15 cellular contexts compared by ENCODE assay signal in the genomic region with DNA sequence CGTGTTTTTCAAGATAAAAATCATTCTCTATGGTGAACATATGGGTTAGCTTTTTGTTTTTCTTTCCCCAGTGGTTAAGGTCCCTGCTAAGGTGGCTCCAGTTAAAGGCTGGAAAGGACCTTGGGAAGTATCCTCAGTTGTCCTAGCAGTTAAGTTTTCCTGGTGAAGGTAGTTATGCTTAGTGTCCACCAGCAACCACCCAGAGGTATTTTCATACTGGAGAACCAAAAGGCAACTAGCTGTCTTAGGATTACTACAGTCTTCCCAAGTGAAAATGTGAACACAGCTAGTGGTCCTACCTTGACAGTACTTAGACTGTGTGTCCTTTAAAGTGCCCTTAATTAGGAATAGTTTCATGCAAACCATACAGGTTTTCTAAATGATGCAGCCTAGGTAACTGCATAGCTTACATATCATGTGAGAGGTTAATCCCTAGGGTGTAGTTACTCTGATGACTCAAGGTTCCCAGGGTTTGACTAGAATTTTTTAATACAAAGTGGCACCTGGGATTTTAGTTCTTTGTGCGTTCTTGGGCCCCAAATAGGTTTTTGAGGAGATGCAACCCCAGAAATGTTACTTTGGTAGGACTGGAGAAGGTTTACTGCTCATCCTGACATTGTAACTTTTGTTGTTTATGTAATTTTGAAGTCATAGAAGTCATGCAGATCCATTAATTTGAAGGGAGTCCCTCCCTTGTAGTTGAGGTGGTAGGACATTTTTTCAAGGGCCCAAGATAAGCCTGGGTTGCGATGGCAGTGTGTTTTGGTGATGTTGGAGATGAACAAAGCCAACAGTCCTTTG. TPM values are rescaled to one million over a fixed set of nuclear protein-coding genes. Genes with fewer than 3 reads are reported as not detected.
DNase-seq lines count a peak whose midpoint lies in the region; ATAC-seq, FAIRE-seq and TF ChIP-seq lines count a peak whose summit lies in the region.
"Had no signal": no experiment of that assay in that cellular context is flagged by ENCODE, and none has a peak within 500 bp of the region (broad histone marks: within the 10 kb centered on the region; RNA-seq: fewer than 3 reads in every experiment).

No MANE protein-coding gene starts in this region.

- no peaks in the 10 kb centered on the region for H4K20me1 ChIP-seq in fibroblast of lung (ENCODE audit: control insufficient read depth, extremely low read depth, insufficient read depth, low read length)

- H3K4me2 ChIP-seq in fibroblast of lung (ENCODE audit: extremely low read depth, insufficient read depth, low read length), result peak overlapping the region; percentile 21

- no peak overlapping the region for H3K4me3 ChIP-seq in fibroblast of lung (replicated peaks in 1 of 4; ENCODE audit: control extremely low read depth in 1 of 4, insufficient read depth in 1 of 4, low read depth in 3 of 4, low read length in 4 of 4)
- H3K4me3 ChIP-seq: lung, tibial nerve had no signal

- no peaks in the 10 kb centered on the region for H3K79me2 ChIP-seq in fibroblast of lung (ENCODE audit: control insufficient read depth, insufficient read depth, low read length)

- no peaks in the 10 kb centered on the region for H3K27me3 Mint-ChIP-seq in activated naive CD8-positive, alpha-beta T cell treated with anti-CD3 and anti-CD28 coated beads for 36 hours
- H3K27me3 Mint-ChIP-seq: T-helper 17 cell had no signal

- H3K36me3 ChIP-seq in fibroblast of lung (ENCODE audit: control insufficient read depth, insufficient read depth, low read length), result no peaks in the 10 kb centered on the region
- H3K36me3 ChIP-seq: brain microvascular endothelial cell, tibial nerve had no signal

- DNase-seq in NCI-H345 (lab: John Stamatoyannopoulos, UW) (peak; percentile 45), NCI-H345 treated with DMSO at 0.1 percent for 48 hours (lab: John Stamatoyannopoulos, UW; ENCODE audit: unreplicated experiment) (no peak), RCC 7860 (ENCODE audit: low spot score) (peak; percentile 34), fibroblast of lung (ENCODE audit: low read depth in 2 of 2) (no peak), HCEC 1CT (no peak), cortex of kidney (lab: John Stamatoyannopoulos, UW) (no peak)
- no peak for DNase-seq in activated naive CD8-positive, alpha-beta T cell treated with anti-CD3 and anti-CD28 coated beads for 36 hours
- DNase-seq: NCI-H187 treated with DMSO at 0.1 percent for 48 hours, T-helper 17 cell had no signal

- no peaks in the 10 kb centered on the region for H3K4me1 Mint-ChIP-seq in activated naive CD8-positive, alpha-beta T cell treated with anti-CD3 and anti-CD28 coated beads for 36 hours

- no peak for ATAC-seq in HG02973 (IDR thresholded peaks at IDR 0.05; ENCODE audit: unreplicated experiment)
- ATAC-seq: T-helper 17 cell had no signal

- H3K36me3 Mint-ChIP-seq in activated naive CD8-positive, alpha-beta T cell treated with anti-CD3 and anti-CD28 coated beads for 36 hours, result no peaks in the 10 kb centered on the region

- no peak overlapping the region for H3K9ac ChIP-seq in fibroblast of lung (ENCODE audit: insufficient read depth, low read length)

- no peak overlapping the region for H3K27ac Mint-ChIP-seq in activated naive CD8-positive, alpha-beta T cell treated with anti-CD3 and anti-CD28 coated beads for 36 hours
- H3K27ac Mint-ChIP-seq: activated T-helper 2 cell treated with anti-CD3 and anti-CD28 coated beads, Interferon-gamma antibody, Interleukin-2, Interleukin-4, amounts not matched to agents 10 μg/mL and 5 μg/mL and 100 μg/mL, durations not matched to agents 14 hours and 24 hours and 36 hours; T-helper 17 cell had no signal

- no peaks in the 10 kb centered on the region for H3K9me3 Mint-ChIP-seq in activated naive CD8-positive, alpha-beta T cell treated with anti-CD3 and anti-CD28 coated beads for 36 hours
- H3K9me3 Mint-ChIP-seq: activated T-helper 2 cell treated with anti-CD3 and anti-CD28 coated beads, Interferon-gamma antibody, Interleukin-2, Interleukin-4, amounts not matched to agents 10 μg/mL and 5 μg/mL and 100 μg/mL, durations not matched to agents 14 hours and 24 hours and 36 hours had no signal

- no peak for TF ChIP-seq CTCF in fibroblast of lung (conservative IDR thresholded peaks at IDR 0.05 in 1 of 2, IDR thresholded peaks at IDR 0.05 in 1 of 2; ENCODE audit: low read depth in 1 of 2, low read length in 2 of 2)

- no peaks in the 10 kb centered on the region for H3K9me3 ChIP-seq in fibroblast of lung (ENCODE audit: control insufficient read depth, insufficient read depth, low read depth, low read length)
- H3K9me3 ChIP-seq: tibial nerve had no signal

- no peak overlapping the region for H3K27ac ChIP-seq in fibroblast of lung (ENCODE audit: insufficient read depth, low read length)
- H3K27ac ChIP-seq: brain microvascular endothelial cell, tibial nerve had no signal

- H2AFZ ChIP-seq in fibroblast of lung (ENCODE audit: low read length), result no peak overlapping the region

- no peaks in the 10 kb centered on the region for H3K27me3 ChIP-seq in fibroblast of lung (ENCODE audit: control insufficient read depth, insufficient read depth, low read length)
- H3K27me3 ChIP-seq: brain microvascular endothelial cell, tibial nerve had no signal

- peaks cover 5% of the 10 kb centered on the region for H3K4me1 ChIP-seq in fibroblast of lung (ENCODE audit: control insufficient read depth, extremely low read depth, insufficient read depth, low read length)

- FAIRE-seq in RCC 7860 (lab: Jason Lieb, UNC), result no peak
- FAIRE-seq: H1 had no signal

- H3K4me3 Mint-ChIP-seq in activated naive CD8-positive, alpha-beta T cell treated with anti-CD3 and anti-CD28 coated beads for 36 hours, result no peak overlapping the region
- H3K4me3 Mint-ChIP-seq: T-helper 17 cell had no signal

RNA-seq across cellular contexts. Expression of gene YY1AP1, which starts 36.5 kb away (rescaled TPM):
- total RNA-seq in fibroblast of lung, result 53.9 and 70.8 TPM in 2 replicates
- polyA plus RNA-seq in fibroblast of lung, result 86.4 and 87.6 TPM in 2 replicates
- polyA plus RNA-seq in fibroblast of lung (2012), result 32.3 and 33.2 TPM in 2 replicates
- 42.9 and 69.9 TPM in 2 replicates for polyA minus RNA-seq in fibroblast of lung (ENCODE audit: low replicate concordance)
- 10 to 100 TPM; 66.8 to 67.0 TPM for total RNA-seq in activated naive CD8-positive, alpha-beta T cell treated with anti-CD3 and anti-CD28 coated beads for 36 hours

RNA-seq across cellular contexts. Expression of gene DAP3, which starts 36.8 kb away (rescaled TPM):
- 53.7 and 54.2 TPM in 2 replicates for total RNA-seq in fibroblast of lung
- polyA plus RNA-seq in fibroblast of lung, result 103 and 124 TPM in 2 replicates
- polyA plus RNA-seq in fibroblast of lung (2012), result 83.5 and 94.9 TPM in 2 replicates
- polyA minus RNA-seq in fibroblast of lung (ENCODE audit: low replicate concordance), result 73.8 and 95.0 TPM in 2 replicates
- total RNA-seq in activated naive CD8-positive, alpha-beta T cell treated with anti-CD3 and anti-CD28 coated beads for 36 hours, result 100 to 1,000 TPM; 148 to 151 TPM

RNA-seq across cellular contexts. Expression of gene MSTO1, which starts 42.0 kb away (rescaled TPM):
- total RNA-seq in fibroblast of lung, result 19.5 and 21.3 TPM in 2 replicates
- polyA plus RNA-seq in fibroblast of lung, result 14.9 and 22.1 TPM in 2 replicates
- 24.1 and 33.9 TPM in 2 replicates for polyA plus RNA-seq in fibroblast of lung (2012)
- polyA minus RNA-seq in fibroblast of lung (ENCODE audit: low replicate concordance), result 44.8 and 53.6 TPM in 2 replicates
- 10 to 100 TPM; 85.1 to 99.1 TPM for total RNA-seq in activated naive CD8-positive, alpha-beta T cell treated with anti-CD3 and anti-CD28 coated beads for 36 hours

Comparison
In these comparisons a context has a peak if more than half of its experiments do, and no peak if none do; other contexts are left out.
1. DNase-seq: peak in NCI-H345 (single experiment) and RCC 7860 (single experiment); none in NCI-H345 treated with DMSO at 0.1 percent for 48 hours (single experiment), fibroblast of lung (0 of 2), HCEC 1CT (single experiment), activated naive CD8-positive, alpha-beta T cell treated with anti-CD3 and anti-CD28 coated beads for 36 hours (single experiment) and cortex of kidney (single experiment).